8 cellular contexts compared by ENCODE assay signal in genomic region chr9:99824378-99825157, GRCh38. TPM values are rescaled to one million over a fixed set of nuclear protein-coding genes. Genes with fewer than 3 reads are reported as not detected.
DNase-seq lines count a peak whose midpoint lies in the region; ATAC-seq and TF ChIP-seq lines count a peak whose summit lies in the region.

No MANE protein-coding gene starts in this region.

- peaks cover 23 to 30% of the 10 kb centered on the region in 2 experiments for H3K4me1 ChIP-seq in trophoblast cell (ENCODE audit: control insufficient read depth in 1 of 2, insufficient read depth in 2 of 2, low read length in 2 of 2)

- H3K36me3 ChIP-seq in trophoblast cell (ENCODE audit: control insufficient read depth in 1 of 2, insufficient read depth in 2 of 2, low read length in 2 of 2): no peaks in the 10 kb centered on the region

- H3K9me3 Mint-ChIP-seq in activated T-helper 2 cell treated with anti-CD3 and anti-CD28 coated beads, Interferon-gamma antibody, Interleukin-2, Interleukin-4, amounts not matched to agents 10 μg/mL and 5 μg/mL and 100 μg/mL, durations not matched to agents 14 hours and 24 hours and 36 hours: no peaks in the 10 kb centered on the region

- H3K4me2 ChIP-seq in trophoblast cell (ENCODE audit: low read length): peak overlapping the region; percentile 100

- peak; percentile 85 for TF ChIP-seq CTCF in GM12874 (IDR thresholded peaks at IDR 0.05; ENCODE audit: insufficient read depth, low read depth, low read length)

- H3K9ac ChIP-seq in trophoblast cell (ENCODE audit: low read length): no peak overlapping the region

- peak overlapping the region; percentile 100 for H3K4me3 Mint-ChIP-seq in activated T-helper 2 cell treated with anti-CD3 and anti-CD28 coated beads, Interferon-gamma antibody, Interleukin-2, Interleukin-4, amounts not matched to agents 10 μg/mL and 5 μg/mL and 100 μg/mL, durations not matched to agents 14 hours and 24 hours and 36 hours (ENCODE audit: low read depth)

- H3K4me3 ChIP-seq in trophoblast cell (ENCODE audit: low read depth, low read length): no peak overlapping the region

- peaks cover 3% of the 10 kb centered on the region for H3K79me2 ChIP-seq in trophoblast cell (ENCODE audit: control insufficient read depth, insufficient read depth, low read length, poor library complexity)

- H4K91ac ChIP-seq in trophoblast cell (ENCODE audit: low read depth, low read length): no peak overlapping the region

- H3K79me1 ChIP-seq in trophoblast cell (ENCODE audit: low read length): peaks cover 5% of the 10 kb centered on the region

- no peak overlapping the region for H3K27ac ChIP-seq in trophoblast cell (ENCODE audit: low read depth, low read length)

- H3K27me3 Mint-ChIP-seq in activated T-helper 2 cell treated with anti-CD3 and anti-CD28 coated beads, Interferon-gamma antibody, Interleukin-2, Interleukin-4, amounts not matched to agents 10 μg/mL and 5 μg/mL and 100 μg/mL, durations not matched to agents 14 hours and 24 hours and 36 hours (ENCODE audit: low read depth): peaks cover 6% of the 10 kb centered on the region

- peaks cover 10% of the 10 kb centered on the region for H3K9me3 ChIP-seq in trophoblast cell (ENCODE audit: insufficient read depth, low read depth, low read length)

- WGBS in trophoblast cell (ENCODE audit: extremely low coverage, insufficient coverage, insufficient read length): no CpG with 5 or more reads among the region's 56 CpGs

- no peak overlapping the region for H2AK5ac ChIP-seq in trophoblast cell (ENCODE audit: low read length)

- intact Hi-C loops in activated T-helper 2 cell treated with anti-CD3 and anti-CD28 coated beads, Interferon-gamma antibody, Interleukin-2, Interleukin-4, amounts not matched to agents 10 μg/mL and 5 μg/mL and 100 μg/mL, durations not matched to agents 14 hours and 24 hours and 36 hours (cut with micrococcal nuclease): loop anchor here (5.0 to 10.0 kb wide), 10 partner anchors 48 to 767 kb away; partner anchors contain the start of genes ERP44, INVS and TGFBR1

- peak overlapping the region; percentile 87 for H3K27ac Mint-ChIP-seq in activated T-helper 2 cell treated with anti-CD3 and anti-CD28 coated beads, Interferon-gamma antibody, Interleukin-2, Interleukin-4, amounts not matched to agents 10 μg/mL and 5 μg/mL and 100 μg/mL, durations not matched to agents 14 hours and 24 hours and 36 hours

- no peak overlapping the region for H3K23ac ChIP-seq in trophoblast cell (ENCODE audit: low read length)

- peak overlapping the region; percentile 9 for H2AFZ ChIP-seq in trophoblast cell (ENCODE audit: insufficient read depth, low read length, poor library complexity)

- H2BK5ac ChIP-seq in trophoblast cell (ENCODE audit: low read depth, low read length, poor library complexity): no peak overlapping the region

- H2BK12ac ChIP-seq in trophoblast cell (ENCODE audit: low read length): no peak overlapping the region

- DNase-seq in NCI-H526 treated with DMSO at 0.1 percent for 48 hours (lab: John Stamatoyannopoulos, UW): peak; percentile 5
- peak; percentile 65 for DNase-seq in activated T-helper 2 cell treated with anti-CD3 and anti-CD28 coated beads, Interferon-gamma antibody, Interleukin-2, Interleukin-4, amounts not matched to agents 10 μg/mL and 5 μg/mL and 100 μg/mL, durations not matched to agents 14 hours and 24 hours and 36 hours (ENCODE audit: low spot score)
- peak; percentile 56 for DNase-seq in foreskin melanocyte
- no peak for DNase-seq in trophoblast cell

- H3K14ac ChIP-seq in trophoblast cell (ENCODE audit: low read length): no peak overlapping the region

- peaks cover 68% of the 10 kb centered on the region for H3K27me3 ChIP-seq in trophoblast cell (ENCODE audit: insufficient read depth, low read length)

- H3K36me3 Mint-ChIP-seq in activated T-helper 2 cell treated with anti-CD3 and anti-CD28 coated beads, Interferon-gamma antibody, Interleukin-2, Interleukin-4, amounts not matched to agents 10 μg/mL and 5 μg/mL and 100 μg/mL, durations not matched to agents 14 hours and 24 hours and 36 hours (ENCODE audit: low read depth): peaks cover 71% of the 10 kb centered on the region

- H4K8ac ChIP-seq in trophoblast cell (ENCODE audit: low read depth, low read length): no peak overlapping the region

- no peak overlapping the region for H3K4ac ChIP-seq in trophoblast cell (ENCODE audit: low read depth, low read length)

- ATAC-seq in GM18873 (IDR thresholded peaks at IDR 0.05; ENCODE audit: low FRiP score, unreplicated experiment) (no peak), GM19467 (IDR thresholded peaks at IDR 0.05; ENCODE audit: unreplicated experiment) (no peak), GM19395 (IDR thresholded peaks at IDR 0.05; ENCODE audit: unreplicated experiment) (no peak)

- H3K4me1 Mint-ChIP-seq in activated T-helper 2 cell treated with anti-CD3 and anti-CD28 coated beads, Interferon-gamma antibody, Interleukin-2, Interleukin-4, amounts not matched to agents 10 μg/mL and 5 μg/mL and 100 μg/mL, durations not matched to agents 14 hours and 24 hours and 36 hours (ENCODE audit: low read depth): peaks cover 40% of the 10 kb centered on the region

- no peak overlapping the region for H4K12ac ChIP-seq in trophoblast cell (ENCODE audit: low read depth, low read length)

- no peak overlapping the region for H3K18ac ChIP-seq in trophoblast cell (ENCODE audit: low read length)

- no peak overlapping the region for H2BK120ac ChIP-seq in trophoblast cell (ENCODE audit: insufficient read depth, low read length, poor library complexity)

RNA-seq across cellular contexts. Expression of gene NR4A3, which starts 2.9 kb away (rescaled TPM):
- total RNA-seq in activated T-helper 2 cell treated with anti-CD3 and anti-CD28 coated beads, Interferon-gamma antibody, Interleukin-2, Interleukin-4, amounts not matched to agents 10 μg/mL and 5 μg/mL and 100 μg/mL, durations not matched to agents 14 hours and 24 hours and 36 hours: 161 and 169 TPM in 2 replicates
- 1.4 and 1.5 TPM in 2 replicates for polyA plus RNA-seq in trophoblast cell (2013)

Comparison
In these comparisons a context has a peak if more than half of its experiments do, and no peak if none do; other contexts are left out.
1. DNase-seq: peak in NCI-H526 treated with DMSO at 0.1 percent for 48 hours (single experiment), activated T-helper 2 cell treated with anti-CD3 and anti-CD28 coated beads, Interferon-gamma antibody, Interleukin-2, Interleukin-4, amounts not matched to agents 10 μg/mL and 5 μg/mL and 100 μg/mL, durations not matched to agents 14 hours and 24 hours and 36 hours (single experiment) and foreskin melanocyte (single experiment); none in trophoblast cell (0 of 2).